In the genomic region with DNA sequence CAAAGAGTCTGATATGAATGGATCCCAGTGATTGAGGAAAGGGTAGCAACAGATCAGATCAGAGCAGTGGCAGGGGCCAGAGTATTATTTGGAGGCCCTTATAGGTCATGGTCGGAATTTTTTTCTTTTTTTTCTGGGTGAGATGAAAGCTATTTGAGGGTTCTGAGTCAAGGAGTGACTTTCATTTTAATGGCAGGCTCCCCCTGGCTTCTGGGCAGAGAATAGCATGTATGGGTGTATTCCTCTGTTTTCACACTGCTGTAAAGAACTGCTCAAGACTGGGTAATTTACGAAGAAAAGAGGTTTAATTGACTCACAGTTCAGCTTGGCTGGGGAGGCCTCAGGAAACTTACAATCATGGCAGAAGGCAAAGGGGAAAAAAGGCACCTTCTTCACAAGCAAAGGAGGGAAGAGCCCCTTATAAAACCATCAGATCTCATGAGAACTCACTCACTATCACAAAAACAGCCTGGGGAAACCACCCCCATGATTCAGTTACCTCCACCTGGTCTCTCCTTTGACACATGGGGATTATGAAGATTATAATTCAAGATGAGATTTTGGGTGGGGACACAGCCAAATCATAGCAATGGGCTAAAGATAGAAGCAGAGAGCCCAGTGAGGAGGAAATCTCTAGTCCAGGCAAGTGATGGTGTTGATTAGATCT, we compare ENCODE assay signal across 1 cellular context.
TF ChIP-seq lines count a peak whose summit lies in the region.

No MANE protein-coding gene starts in this region.

TF ChIP-seq in GM12878, 131 proteins besides CTCF, POLR2A, EP300 and RAD21 (continued from another document):
- TF ChIP-seq, protein P1, sequence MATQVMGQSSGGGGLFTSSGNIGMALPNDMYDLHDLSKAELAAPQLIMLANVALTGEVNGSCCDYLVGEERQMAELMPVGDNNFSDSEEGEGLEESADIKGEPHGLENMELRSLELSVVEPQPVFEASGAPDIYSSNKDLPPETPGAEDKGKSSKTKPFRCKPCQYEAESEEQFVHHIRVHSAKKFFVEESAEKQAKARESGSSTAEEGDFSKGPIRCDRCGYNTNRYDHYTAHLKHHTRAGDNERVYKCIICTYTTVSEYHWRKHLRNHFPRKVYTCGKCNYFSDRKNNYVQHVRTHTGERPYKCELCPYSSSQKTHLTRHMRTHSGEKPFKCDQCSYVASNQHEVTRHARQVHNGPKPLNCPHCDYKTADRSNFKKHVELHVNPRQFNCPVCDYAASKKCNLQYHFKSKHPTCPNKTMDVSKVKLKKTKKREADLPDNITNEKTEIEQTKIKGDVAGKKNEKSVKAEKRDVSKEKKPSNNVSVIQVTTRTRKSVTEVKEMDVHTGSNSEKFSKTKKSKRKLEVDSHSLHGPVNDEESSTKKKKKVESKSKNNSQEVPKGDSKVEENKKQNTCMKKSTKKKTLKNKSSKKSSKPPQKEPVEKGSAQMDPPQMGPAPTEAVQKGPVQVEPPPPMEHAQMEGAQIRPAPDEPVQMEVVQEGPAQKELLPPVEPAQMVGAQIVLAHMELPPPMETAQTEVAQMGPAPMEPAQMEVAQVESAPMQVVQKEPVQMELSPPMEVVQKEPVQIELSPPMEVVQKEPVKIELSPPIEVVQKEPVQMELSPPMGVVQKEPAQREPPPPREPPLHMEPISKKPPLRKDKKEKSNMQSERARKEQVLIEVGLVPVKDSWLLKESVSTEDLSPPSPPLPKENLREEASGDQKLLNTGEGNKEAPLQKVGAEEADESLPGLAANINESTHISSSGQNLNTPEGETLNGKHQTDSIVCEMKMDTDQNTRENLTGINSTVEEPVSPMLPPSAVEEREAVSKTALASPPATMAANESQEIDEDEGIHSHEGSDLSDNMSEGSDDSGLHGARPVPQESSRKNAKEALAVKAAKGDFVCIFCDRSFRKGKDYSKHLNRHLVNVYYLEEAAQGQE (IDR thresholded peaks at IDR 0.05; ENCODE audit: low read depth, low read length): no peak
- TF ChIP-seq KAT2A (conservative IDR thresholded peaks at IDR 0.05; ENCODE audit: control insufficient read depth, low read depth, low read length) (no peak), CREB1 (IDR thresholded peaks at IDR 0.05; ENCODE audit: low read depth) (0 out of 2 replicates have a peak, but pooled peaks have one; percentile 16), FOXM1 (IDR thresholded peaks at IDR 0.05; ENCODE audit: low read depth, low read length) (peak; percentile 80; the same call in 1 of the 2 replicates), MTA3 (IDR thresholded peaks at IDR 0.05; ENCODE audit: borderline replicate concordance, low read length) (0 out of 2 replicates have a peak, but pooled peaks have one; percentile 32)
